In the genomic region with DNA sequence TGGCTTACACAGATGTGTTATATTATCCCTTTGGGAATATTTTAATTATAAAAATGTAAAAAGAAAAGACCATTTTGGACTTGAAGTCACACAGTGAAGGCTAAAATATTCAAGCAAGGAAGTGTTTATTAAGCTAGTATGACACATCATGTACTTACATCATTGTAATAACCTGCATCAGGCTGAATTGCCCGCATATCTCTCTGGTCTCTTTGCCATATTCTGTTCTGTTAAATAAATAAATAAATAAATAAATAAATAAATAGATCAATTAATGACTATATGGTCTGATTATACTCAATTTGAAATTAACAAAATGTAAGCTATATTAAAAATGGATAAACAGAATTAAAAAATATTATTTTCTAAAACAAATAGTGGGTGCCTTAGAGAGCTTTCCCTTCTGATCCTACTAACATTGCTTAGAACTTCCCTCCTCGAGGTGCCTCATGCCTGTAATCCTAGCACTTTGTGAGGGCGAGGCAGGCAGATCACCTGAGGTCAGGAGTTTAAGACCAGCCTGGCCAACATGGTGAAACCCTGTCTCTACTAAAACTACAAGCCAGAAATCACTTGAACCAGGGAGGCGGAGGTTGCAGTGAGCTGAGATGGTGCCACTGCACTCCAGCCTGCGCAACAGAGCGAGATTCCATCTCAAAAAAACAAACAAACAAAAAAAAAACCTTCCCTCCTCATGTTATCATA, we compare ENCODE assay signal across 17 cellular contexts. TPM values are rescaled to one million over a fixed set of nuclear protein-coding genes. Genes with fewer than 3 reads are reported as not detected.
DNase-seq lines count a peak whose midpoint lies in the region; ATAC-seq and TF ChIP-seq lines count a peak whose summit lies in the region.
"Had no signal": no experiment of that assay in that cellular context is flagged by ENCODE, and none has a peak within 500 bp of the region (broad histone marks: within the 10 kb centered on the region; RNA-seq: fewer than 3 reads in every experiment).

No MANE protein-coding gene starts in this region.

- H3K4me2 ChIP-seq in PC-9, result no peak overlapping the region
- H3K4me2 ChIP-seq: BLaER1 treated with 17β-estradiol and CSF1 and Interleukin-3, amounts not matched to agents 10 nM and 100 nM; KMS-11 had no signal

- no peaks in the 10 kb centered on the region for H3K9me2 ChIP-seq in PC-9 (ENCODE audit: insufficient read depth)

- H3K36me3 ChIP-seq in PC-9 (ENCODE audit: low read depth) (peaks cover 46% of the 10 kb centered on the region), gastrocnemius medialis (peaks cover 0 to 31% of the 10 kb centered on the region in 2 donors)

- H3K4me1 ChIP-seq in PC-9 (replicated peaks; ENCODE audit: insufficient read depth) (peaks cover 21% of the 10 kb centered on the region; the same call in 1 of the 2 replicates), gastrocnemius medialis (peaks cover 17 to 20% of the 10 kb centered on the region in 2 donors)
- H3K4me1 ChIP-seq: pancreas had no signal

- no peaks in the 10 kb centered on the region for H3K9me3 ChIP-seq in PC-9 (ENCODE audit: insufficient read depth, low read depth)
- no peaks in the 10 kb centered on the region for H3K9me3 ChIP-seq in gastrocnemius medialis
- H3K9me3 ChIP-seq: BLaER1 treated with 17β-estradiol and CSF1 and Interleukin-3, amounts not matched to agents 10 nM and 100 nM; pancreas; spleen; stomach had no signal

- H2AFZ ChIP-seq in PC-9, result no peak overlapping the region

- H3F3A ChIP-seq in PC-9 (ENCODE audit: insufficient read depth, low read depth), result peaks cover 27% of the 10 kb centered on the region

- no TSS peak for BruUV-seq in PC-9 (replicated peaks; lab: Mats Ljungman, UMichigan)

- no peak for TF ChIP-seq CTCF in PC-9 (conservative IDR thresholded peaks at IDR 0.05)
- no peak for TF ChIP-seq CTCF in epithelial cell of esophagus (IDR thresholded peaks at IDR 0.05; ENCODE audit: insufficient read depth, low read depth, low read length, missing control alignments)
- no peak for TF ChIP-seq CTCF in gastrocnemius medialis (IDR thresholded peaks at IDR 0.05 in 4 of 5, conservative IDR thresholded peaks at IDR 0.05 in 1 of 5)
- TF ChIP-seq CTCF in GM13977 (IDR thresholded peaks at IDR 0.05; ENCODE audit: extremely low read depth, insufficient read depth, missing control alignments), result no peak

- intact Hi-C loops in PC-9 (cut with micrococcal nuclease; ENCODE audit: unreplicated experiment) (no loop called here), gastrocnemius medialis (cut with DNase I; ENCODE audit: low total_unique reads) (no loop called here)

- no peaks in the 10 kb centered on the region for H3K27me3 ChIP-seq in PC-9 (ENCODE audit: insufficient read depth, low read depth)
- no peaks in the 10 kb centered on the region for H3K27me3 ChIP-seq in gastrocnemius medialis
- H3K27me3 ChIP-seq: BLaER1 treated with 17β-estradiol and CSF1 and Interleukin-3, amounts not matched to agents 10 nM and 100 nM; pancreas; spleen; stomach had no signal

- 0 out of 2 replicates have a peak overlapping the region, but pooled peaks have one; percentile 2 for H3K27ac ChIP-seq in PC-9
- peak overlapping the region; percentile 41 to 64 (median 46) for H3K27ac ChIP-seq in gastrocnemius medialis
- H3K27ac ChIP-seq: BLaER1 treated with 17β-estradiol and CSF1 and Interleukin-3, amounts not matched to agents 10 nM and 100 nM; HL-60; KMS-11; pancreas; spleen; stomach had no signal

- H3K79me2 ChIP-seq in PC-9 (ENCODE audit: low read depth), result peaks cover 51% of the 10 kb centered on the region

- no peak overlapping the region for H3K4me3 ChIP-seq in PC-9
- no peak overlapping the region for H3K4me3 ChIP-seq in epithelial cell of esophagus (ENCODE audit: low read length)
- H3K4me3 ChIP-seq in gastrocnemius medialis, result no peak overlapping the region
- H3K4me3 ChIP-seq: BLaER1 treated with 17β-estradiol and CSF1 and Interleukin-3, amounts not matched to agents 10 nM and 100 nM; pancreas; spleen; stomach had no signal

- no peak for TF ChIP-seq POLR2A in gastrocnemius medialis (IDR thresholded peaks at IDR 0.05)

- POLR2A ChIA-PET in PC-9 (lab: Charles Lee; ENCODE audit: unreplicated experiment), result interaction anchor here (0.5 to 0.6 kb wide), 2 partner anchors 27 to 99 kb away, joined by 3 read pairs; no protein-coding TSS in a partner anchor

- DNase-seq in ELR (ENCODE audit: low read depth) (peak; percentile 52), PC-9 (peak in 1 of 2 experiments; percentile 23), epithelial cell of esophagus (ENCODE audit: low read depth) (peak; percentile 70), gastrocnemius medialis (peak; percentile 14 to 72), GM13977 (ENCODE audit: low spot score) (no peak)
- no peak for DNase-seq in stimulated activated CD4-positive, alpha-beta T cell treated with anti-CD3 and anti-CD28 coated beads, Interleukin-4, amount 100 ng/mL, for 4 hours
- DNase-seq: activated CD8-positive, alpha-beta memory T cell treated with anti-CD3 and anti-CD28 coated beads for 24 hours; activated effector memory CD4-positive, alpha-beta T cell treated with Interleukin-2 at 50 U/mL for 16 hours; foreskin melanocyte; NCI-H1105 treated with DMSO at 0.1 percent for 48 hours; pancreas; spleen; stomach had no signal

- CTCF ChIA-PET in PC-9 (lab: Charles Lee), result no interaction called here

- peaks cover 54% of the 10 kb centered on the region for H4K20me1 ChIP-seq in PC-9 (ENCODE audit: insufficient read depth)

- in situ Hi-C loops in gastrocnemius medialis (cut with MboI; ENCODE audit: low sequenced_read_pairs in 4 of 4), result no loop called here
- in situ Hi-C loops in GM13977 (cut with MboI; ENCODE audit: low pct_unique_long_range_greater_than_20kb, low sequenced_read_pairs, unreplicated experiment), result no loop called here

- peak; percentile 85 to 95 for ATAC-seq in gastrocnemius medialis
- ATAC-seq in GM18519 (IDR thresholded peaks at IDR 0.05; ENCODE audit: low FRiP score, unreplicated experiment), result no peak
- ATAC-seq: pancreas had no signal

RNA-seq across cellular contexts. Expression of a gene that starts 42.0 kb away (rescaled TPM):
- total RNA-seq in PC-9 (2021), result 53.7 and 59.3 TPM in 2 replicates
- total RNA-seq in gastrocnemius medialis, result 10 to 100 TPM; 13.6 to 31.4 (median 20.6) TPM

Comparison
In these comparisons a context has a peak if more than half of its experiments do, and no peak if none do; other contexts are left out.
1. DNase-seq: peak in ELR (single experiment), epithelial cell of esophagus (single experiment) and gastrocnemius medialis (2 of 2); none in stimulated activated CD4-positive, alpha-beta T cell treated with anti-CD3 and anti-CD28 coated beads, Interleukin-4, amount 100 ng/mL, for 4 hours (0 of 2) and GM13977 (single experiment).